In the genomic region with DNA sequence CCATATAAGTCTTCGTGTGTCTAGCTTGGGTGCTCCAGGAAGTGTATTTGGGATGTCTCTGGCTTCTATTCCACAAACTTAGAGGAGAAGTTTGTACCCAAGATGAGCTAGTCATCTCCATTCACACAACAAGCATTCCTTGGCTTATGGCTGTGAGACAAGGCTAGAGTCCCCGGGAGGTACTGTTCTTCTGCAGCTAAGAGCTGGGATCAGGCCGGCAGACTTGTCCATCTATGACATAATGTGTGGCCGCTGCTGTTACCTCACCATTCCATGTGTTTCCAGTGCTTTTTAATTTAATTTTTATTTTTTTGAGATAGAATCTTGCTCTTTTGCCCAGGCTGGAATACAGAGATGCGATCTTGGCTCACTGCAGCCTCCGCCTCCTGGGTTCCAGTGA, we compare ENCODE assay signal across 1 cellular context.
TF ChIP-seq lines count a peak whose summit lies in the region.

No MANE protein-coding gene starts in this region.

TF ChIP-seq in GM23338, 12 proteins besides CTCF, POLR2A, EP300 and RAD21 (continued from another document):
- TF ChIP-seq, protein P1, sequence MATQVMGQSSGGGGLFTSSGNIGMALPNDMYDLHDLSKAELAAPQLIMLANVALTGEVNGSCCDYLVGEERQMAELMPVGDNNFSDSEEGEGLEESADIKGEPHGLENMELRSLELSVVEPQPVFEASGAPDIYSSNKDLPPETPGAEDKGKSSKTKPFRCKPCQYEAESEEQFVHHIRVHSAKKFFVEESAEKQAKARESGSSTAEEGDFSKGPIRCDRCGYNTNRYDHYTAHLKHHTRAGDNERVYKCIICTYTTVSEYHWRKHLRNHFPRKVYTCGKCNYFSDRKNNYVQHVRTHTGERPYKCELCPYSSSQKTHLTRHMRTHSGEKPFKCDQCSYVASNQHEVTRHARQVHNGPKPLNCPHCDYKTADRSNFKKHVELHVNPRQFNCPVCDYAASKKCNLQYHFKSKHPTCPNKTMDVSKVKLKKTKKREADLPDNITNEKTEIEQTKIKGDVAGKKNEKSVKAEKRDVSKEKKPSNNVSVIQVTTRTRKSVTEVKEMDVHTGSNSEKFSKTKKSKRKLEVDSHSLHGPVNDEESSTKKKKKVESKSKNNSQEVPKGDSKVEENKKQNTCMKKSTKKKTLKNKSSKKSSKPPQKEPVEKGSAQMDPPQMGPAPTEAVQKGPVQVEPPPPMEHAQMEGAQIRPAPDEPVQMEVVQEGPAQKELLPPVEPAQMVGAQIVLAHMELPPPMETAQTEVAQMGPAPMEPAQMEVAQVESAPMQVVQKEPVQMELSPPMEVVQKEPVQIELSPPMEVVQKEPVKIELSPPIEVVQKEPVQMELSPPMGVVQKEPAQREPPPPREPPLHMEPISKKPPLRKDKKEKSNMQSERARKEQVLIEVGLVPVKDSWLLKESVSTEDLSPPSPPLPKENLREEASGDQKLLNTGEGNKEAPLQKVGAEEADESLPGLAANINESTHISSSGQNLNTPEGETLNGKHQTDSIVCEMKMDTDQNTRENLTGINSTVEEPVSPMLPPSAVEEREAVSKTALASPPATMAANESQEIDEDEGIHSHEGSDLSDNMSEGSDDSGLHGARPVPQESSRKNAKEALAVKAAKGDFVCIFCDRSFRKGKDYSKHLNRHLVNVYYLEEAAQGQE (IDR thresholded peaks at IDR 0.05; ENCODE audit: unreplicated experiment) = no peak
